ENCODE assay signal across 8 cellular contexts in the genomic region with DNA sequence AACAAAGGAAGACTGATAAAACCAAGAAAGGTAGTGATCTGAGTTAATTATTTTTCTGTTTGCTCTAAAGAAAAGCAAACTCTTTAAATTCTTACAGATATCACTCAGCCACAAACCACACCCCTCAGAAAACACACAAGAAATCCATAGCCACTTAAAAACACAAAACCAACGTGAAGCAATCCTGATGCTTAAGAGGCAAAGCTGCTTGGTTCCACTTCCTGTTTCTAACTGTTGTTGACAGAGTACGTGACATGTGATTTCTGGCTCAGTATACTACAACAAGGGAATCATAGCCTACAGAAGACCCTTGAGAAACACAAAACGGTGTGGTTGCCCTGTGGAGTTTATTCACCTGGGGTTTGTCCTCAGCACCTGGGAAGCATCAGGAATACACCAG.
DNase-seq lines count a peak whose midpoint lies in the region; ATAC-seq and TF ChIP-seq lines count a peak whose summit lies in the region.

No MANE protein-coding gene starts in this region.

- peaks cover 8 to 12% of the 10 kb centered on the region in 2 donors for H3K9me3 Mint-ChIP-seq in stimulated activated naive B cell treated with anti-CD40 and anti-IgM and Interleukin-4, amounts not matched to agents 10 μg/mL and 1 μg/mL and 100 μg/mL, for 72 hours
- H3K9me3 Mint-ChIP-seq in osteocyte (ENCODE audit: unreplicated experiment), result no peaks in the 10 kb centered on the region

- intact Hi-C loops in thyroid gland (cut with DNase I), result no loop called here

- H3K27ac Mint-ChIP-seq in stimulated activated naive B cell treated with anti-CD40 and anti-IgM and Interleukin-4, amounts not matched to agents 10 μg/mL and 1 μg/mL and 100 μg/mL, for 72 hours, result no peak overlapping the region
- no peak overlapping the region for H3K27ac Mint-ChIP-seq in osteocyte (ENCODE audit: unreplicated experiment)

- H3K79me2 ChIP-seq in MM.1S (ENCODE audit: low read length), result no peaks in the 10 kb centered on the region

- 0 out of 2 replicates have a peak overlapping the region, but pooled peaks have one; percentile 6 for H2AFZ ChIP-seq in MM.1S (ENCODE audit: low read length)

- no peaks in the 10 kb centered on the region for H4K20me1 ChIP-seq in MM.1S (ENCODE audit: insufficient read depth, low read length)

- H3K36me3 Mint-ChIP-seq in stimulated activated naive B cell treated with anti-CD40 and anti-IgM and Interleukin-4, amounts not matched to agents 10 μg/mL and 1 μg/mL and 100 μg/mL, for 72 hours, result no peaks in the 10 kb centered on the region
- no peaks in the 10 kb centered on the region for H3K36me3 Mint-ChIP-seq in osteocyte (ENCODE audit: unreplicated experiment)

- H3K9me3 ChIP-seq in MM.1S (replicated peaks; ENCODE audit: insufficient read depth, low read length) (no peaks in the 10 kb centered on the region), thyroid gland (no peaks in the 10 kb centered on the region)

- H3K27ac ChIP-seq in MM.1S (ENCODE audit: low read length) (no peak overlapping the region), thyroid gland (no peak overlapping the region)

- no peak overlapping the region for H3K9ac ChIP-seq in MM.1S (ENCODE audit: low read length)

- no peak for TF ChIP-seq CTCF in MM.1S (IDR thresholded peaks at IDR 0.05; ENCODE audit: low read length)
- no peak for TF ChIP-seq CTCF in osteocyte (IDR thresholded peaks at IDR 0.05)
- TF ChIP-seq CTCF in thyroid gland (IDR thresholded peaks at IDR 0.05), result no peak

- H3K4me1 ChIP-seq in MM.1S (ENCODE audit: low read length), result no peaks in the 10 kb centered on the region; the same call in 1 of the 2 replicates
- no peaks in the 10 kb centered on the region for H3K4me1 ChIP-seq in thyroid gland

- 10 to 16% methylated on average over 3 of the region's 3 CpGs for WGBS in thyroid gland, 2 donors

- H3K9me2 ChIP-seq in MM.1S (replicated peaks; ENCODE audit: insufficient read depth, low read length), result no peaks in the 10 kb centered on the region

- H3K27me3 ChIP-seq in MM.1S (replicated peaks; ENCODE audit: insufficient read depth, low read length) (no peaks in the 10 kb centered on the region), thyroid gland (no peaks in the 10 kb centered on the region)

- H3K4me2 ChIP-seq in MM.1S (ENCODE audit: low read depth, low read length), result no peak overlapping the region

- H3K4me3 ChIP-seq in MM.1S (ENCODE audit: low read length) (no peak overlapping the region), thyroid gland (replicated peaks in 1 of 3) (no peak overlapping the region)

- H3K4me1 Mint-ChIP-seq in stimulated activated naive B cell treated with anti-CD40 and anti-IgM and Interleukin-4, amounts not matched to agents 10 μg/mL and 1 μg/mL and 100 μg/mL, for 72 hours, result peaks cover 5 to 11% of the 10 kb centered on the region in 2 donors
- no peaks in the 10 kb centered on the region for H3K4me1 Mint-ChIP-seq in osteocyte (ENCODE audit: unreplicated experiment)

- no peak for TF ChIP-seq POLR2A in thyroid gland (IDR thresholded peaks at IDR 0.05)

- no peaks in the 10 kb centered on the region for H3K27me3 Mint-ChIP-seq in stimulated activated naive B cell treated with anti-CD40 and anti-IgM and Interleukin-4, amounts not matched to agents 10 μg/mL and 1 μg/mL and 100 μg/mL, for 72 hours
- peaks cover 13% of the 10 kb centered on the region for H3K27me3 Mint-ChIP-seq in osteocyte (ENCODE audit: unreplicated experiment)

- peak; percentile 91 for ATAC-seq in GM21529 (IDR thresholded peaks at IDR 0.05; ENCODE audit: unreplicated experiment)
- peak; percentile 97 to 100 for ATAC-seq in stimulated activated naive B cell treated with anti-CD40 and anti-IgM and Interleukin-4, amounts not matched to agents 10 μg/mL and 1 μg/mL and 100 μg/mL, for 72 hours (replicated peaks)

- H3K36me3 ChIP-seq in MM.1S (replicated peaks; ENCODE audit: insufficient read depth, low read length) (no peaks in the 10 kb centered on the region), thyroid gland (no peaks in the 10 kb centered on the region)

- no peaks in the 10 kb centered on the region for H3F3A ChIP-seq in MM.1S (ENCODE audit: insufficient read depth, low read length)

- no peak overlapping the region for H3K4me3 Mint-ChIP-seq in stimulated activated naive B cell treated with anti-CD40 and anti-IgM and Interleukin-4, amounts not matched to agents 10 μg/mL and 1 μg/mL and 100 μg/mL, for 72 hours
- no peak overlapping the region for H3K4me3 Mint-ChIP-seq in osteocyte (ENCODE audit: unreplicated experiment)

- DNase-seq in GF-D8 (lab: John Stamatoyannopoulos, UW) (peak; percentile 33), MM.1S (peak; percentile 45), amniotic epithelial cell (ENCODE audit: low read depth) (peak; percentile 85), osteocyte (ENCODE audit: extremely low spot score, unreplicated experiment) (no peak), thyroid gland (no peak)
- DNase-seq in stimulated activated naive B cell treated with anti-CD40 and anti-IgM and Interleukin-4, amounts not matched to agents 10 μg/mL and 1 μg/mL and 100 μg/mL, for 72 hours, result peak; percentile 13
- DNase-seq in activated CD4-positive, alpha-beta T cell treated with anti-CD3 and anti-CD28 coated beads, Interleukin-2, amount 50 U/mL, for 1 hour, result no peak

Comparison
In these comparisons a context has a peak if more than half of its experiments do, and no peak if none do; other contexts are left out.
1. DNase-seq: peak in GF-D8 (single experiment), MM.1S (single experiment), amniotic epithelial cell (single experiment) and stimulated activated naive B cell treated with anti-CD40 and anti-IgM and Interleukin-4, amounts not matched to agents 10 μg/mL and 1 μg/mL and 100 μg/mL, for 72 hours (single experiment); none in osteocyte (single experiment), thyroid gland (0 of 2) and activated CD4-positive, alpha-beta T cell treated with anti-CD3 and anti-CD28 coated beads, Interleukin-2, amount 50 U/mL, for 1 hour (single experiment).